Comparison of ENCODE assay signal across 31 cellular contexts in genomic region chr2:140869107-140869506, GRCh38.
"Had no signal": no experiment of that assay in that cellular context is flagged by ENCODE, and none has a peak within 500 bp of the region (broad histone marks: within the 10 kb centered on the region; RNA-seq: fewer than 3 reads in every experiment).

No MANE protein-coding gene starts in this region.

- DNase-seq: activated B cell treated with CpG ODN at 0.5 μM for 24 hours; activated CD4-positive, alpha-beta memory T cell treated with anti-CD3 and anti-CD28 coated beads for 36 hours; activated CD4-positive, alpha-beta T cell treated with anti-CD3 and anti-CD28 coated beads for 4 hours; activated CD4-positive, alpha-beta T cell treated with anti-CD3 and anti-CD28 coated beads, Interleukin-2, amount 10 ng/mL, durations not matched to agents 24 days and 14 days; activated CD4-positive, alpha-beta T cell treated with anti-CD3 and anti-CD28 coated beads, Interleukin-2, amount 50 U/mL, for 1 hour; activated CD4-positive, alpha-beta T cell treated with anti-CD3 and anti-CD28 coated beads, Interleukin-2, amount 50 U/mL, for 4 hours; activated CD4-positive, CD25-positive, alpha-beta regulatory T cell treated with anti-CD3 and anti-CD28 coated beads, Interleukin-2, amount 50 U/mL, for 72 hours; activated CD8-positive, alpha-beta memory T cell treated with anti-CD3 and anti-CD28 coated beads, Interleukin-2, amount 50 U/mL, for 4 hours; activated CD8-positive, alpha-beta T cell treated with anti-CD3 and anti-CD28 coated beads for 36 hours; activated effector memory CD4-positive, alpha-beta T cell treated with anti-CD3 and anti-CD28 coated beads, Interleukin-2, amount 50 U/mL, for 16 hours; activated gamma-delta T cell treated with Interleukin-2 at 50 U/mL for 16 hours; activated naive CD4-positive, alpha-beta T cell; activated naive CD4-positive, alpha-beta T cell treated with anti-CD3 and anti-CD28 coated beads for 36 hours; activated naive CD4-positive, alpha-beta T cell treated with anti-CD3 and anti-CD28 coated beads, Interleukin-2, amount 50 U/mL, for 16 hours; activated naive CD8-positive, alpha-beta T cell treated with anti-CD3 and anti-CD28 coated beads for 36 hours; activated T-cell treated with anti-CD3 and anti-CD28 coated beads for 4 hours; activated T-cell treated with anti-CD3 and anti-CD28 coated beads, Interleukin-2, amount 50 U/mL, for 1 hour; activated T-cell treated with anti-CD3 and anti-CD28 coated beads, Interleukin-2, amount 50 U/mL, for 4 hours; activated T-cell treated with anti-CD3 and anti-CD28 coated beads, Interleukin-2, amount 50 U/mL, for 72 hours; adrenal gland; amniotic stem cell; aorta; body of pancreas; brain microvascular endothelial cell; central memory CD4-positive, alpha-beta T cell; T-helper 2 cell; T-helper 9 cell had no signal

- H3K27ac ChIP-seq: adrenal gland, body of pancreas, brain microvascular endothelial cell, breast epithelium, VCaP had no signal

- H3K36me3 ChIP-seq: adrenal gland, brain microvascular endothelial cell, breast epithelium had no signal

- ATAC-seq: activated CD8-positive, alpha-beta T cell treated with anti-CD3 and anti-CD28 coated beads for 36 hours; activated naive CD4-positive, alpha-beta T cell treated with anti-CD3 and anti-CD28 coated beads, Interleukin-2, amount 50 U/mL, for 72 hours; activated T-cell treated with anti-CD3 and anti-CD28 coated beads, Interleukin-2, amount 50 U/mL, for 4 hours; activated T-cell treated with anti-CD3 and anti-CD28 coated beads, Interleukin-2, amount 50 U/mL, for 72 hours; activated T-helper 17 cell treated with anti-CD3 and anti-CD28 coated beads, Interleukin-2, amount 50 U/mL, for 72 hours; body of pancreas had no signal

- H3K4me1 ChIP-seq: adrenal gland, body of pancreas, breast epithelium had no signal

- H3K27me3 ChIP-seq: adrenal gland, body of pancreas, brain microvascular endothelial cell, breast epithelium had no signal

- H3K9me3 ChIP-seq: adrenal gland had no signal

- H3K4me3 ChIP-seq: adrenal gland, body of pancreas, breast epithelium had no signal
